Comparison of ENCODE assay signal across 1 cellular context in the genomic region with DNA sequence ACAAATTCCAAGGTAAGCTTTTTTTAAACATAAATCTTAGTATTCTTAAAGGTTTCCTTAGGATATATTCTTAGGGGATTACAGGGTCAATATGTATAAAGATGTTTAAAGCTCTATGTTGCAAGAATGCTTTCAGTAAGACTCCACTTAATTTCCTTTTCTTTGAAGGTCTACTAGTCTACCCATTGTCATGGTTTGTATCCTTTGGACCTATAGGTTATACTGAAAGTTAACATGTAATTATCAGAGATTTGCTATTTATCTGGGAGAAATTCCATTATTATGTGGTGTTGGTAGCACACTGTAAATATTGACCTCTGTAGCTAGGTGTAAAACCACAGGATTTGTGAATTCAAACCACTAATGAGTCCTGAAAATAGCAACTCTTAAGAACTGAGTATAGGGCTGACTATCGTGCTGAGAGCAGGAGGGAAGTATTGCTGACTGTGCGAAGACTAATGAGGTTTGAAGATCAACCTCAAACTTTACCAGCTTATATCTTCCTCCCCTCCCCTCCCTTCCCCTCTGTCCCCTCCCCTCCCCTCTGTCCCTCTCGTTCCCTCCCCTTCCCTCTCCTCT.
TF ChIP-seq lines count a peak whose summit lies in the region.

No MANE protein-coding gene starts in this region.

TF ChIP-seq in GM23338, 12 proteins besides CTCF, POLR2A, EP300 and RAD21 (continued from another document):
- TF ChIP-seq, protein P1, sequence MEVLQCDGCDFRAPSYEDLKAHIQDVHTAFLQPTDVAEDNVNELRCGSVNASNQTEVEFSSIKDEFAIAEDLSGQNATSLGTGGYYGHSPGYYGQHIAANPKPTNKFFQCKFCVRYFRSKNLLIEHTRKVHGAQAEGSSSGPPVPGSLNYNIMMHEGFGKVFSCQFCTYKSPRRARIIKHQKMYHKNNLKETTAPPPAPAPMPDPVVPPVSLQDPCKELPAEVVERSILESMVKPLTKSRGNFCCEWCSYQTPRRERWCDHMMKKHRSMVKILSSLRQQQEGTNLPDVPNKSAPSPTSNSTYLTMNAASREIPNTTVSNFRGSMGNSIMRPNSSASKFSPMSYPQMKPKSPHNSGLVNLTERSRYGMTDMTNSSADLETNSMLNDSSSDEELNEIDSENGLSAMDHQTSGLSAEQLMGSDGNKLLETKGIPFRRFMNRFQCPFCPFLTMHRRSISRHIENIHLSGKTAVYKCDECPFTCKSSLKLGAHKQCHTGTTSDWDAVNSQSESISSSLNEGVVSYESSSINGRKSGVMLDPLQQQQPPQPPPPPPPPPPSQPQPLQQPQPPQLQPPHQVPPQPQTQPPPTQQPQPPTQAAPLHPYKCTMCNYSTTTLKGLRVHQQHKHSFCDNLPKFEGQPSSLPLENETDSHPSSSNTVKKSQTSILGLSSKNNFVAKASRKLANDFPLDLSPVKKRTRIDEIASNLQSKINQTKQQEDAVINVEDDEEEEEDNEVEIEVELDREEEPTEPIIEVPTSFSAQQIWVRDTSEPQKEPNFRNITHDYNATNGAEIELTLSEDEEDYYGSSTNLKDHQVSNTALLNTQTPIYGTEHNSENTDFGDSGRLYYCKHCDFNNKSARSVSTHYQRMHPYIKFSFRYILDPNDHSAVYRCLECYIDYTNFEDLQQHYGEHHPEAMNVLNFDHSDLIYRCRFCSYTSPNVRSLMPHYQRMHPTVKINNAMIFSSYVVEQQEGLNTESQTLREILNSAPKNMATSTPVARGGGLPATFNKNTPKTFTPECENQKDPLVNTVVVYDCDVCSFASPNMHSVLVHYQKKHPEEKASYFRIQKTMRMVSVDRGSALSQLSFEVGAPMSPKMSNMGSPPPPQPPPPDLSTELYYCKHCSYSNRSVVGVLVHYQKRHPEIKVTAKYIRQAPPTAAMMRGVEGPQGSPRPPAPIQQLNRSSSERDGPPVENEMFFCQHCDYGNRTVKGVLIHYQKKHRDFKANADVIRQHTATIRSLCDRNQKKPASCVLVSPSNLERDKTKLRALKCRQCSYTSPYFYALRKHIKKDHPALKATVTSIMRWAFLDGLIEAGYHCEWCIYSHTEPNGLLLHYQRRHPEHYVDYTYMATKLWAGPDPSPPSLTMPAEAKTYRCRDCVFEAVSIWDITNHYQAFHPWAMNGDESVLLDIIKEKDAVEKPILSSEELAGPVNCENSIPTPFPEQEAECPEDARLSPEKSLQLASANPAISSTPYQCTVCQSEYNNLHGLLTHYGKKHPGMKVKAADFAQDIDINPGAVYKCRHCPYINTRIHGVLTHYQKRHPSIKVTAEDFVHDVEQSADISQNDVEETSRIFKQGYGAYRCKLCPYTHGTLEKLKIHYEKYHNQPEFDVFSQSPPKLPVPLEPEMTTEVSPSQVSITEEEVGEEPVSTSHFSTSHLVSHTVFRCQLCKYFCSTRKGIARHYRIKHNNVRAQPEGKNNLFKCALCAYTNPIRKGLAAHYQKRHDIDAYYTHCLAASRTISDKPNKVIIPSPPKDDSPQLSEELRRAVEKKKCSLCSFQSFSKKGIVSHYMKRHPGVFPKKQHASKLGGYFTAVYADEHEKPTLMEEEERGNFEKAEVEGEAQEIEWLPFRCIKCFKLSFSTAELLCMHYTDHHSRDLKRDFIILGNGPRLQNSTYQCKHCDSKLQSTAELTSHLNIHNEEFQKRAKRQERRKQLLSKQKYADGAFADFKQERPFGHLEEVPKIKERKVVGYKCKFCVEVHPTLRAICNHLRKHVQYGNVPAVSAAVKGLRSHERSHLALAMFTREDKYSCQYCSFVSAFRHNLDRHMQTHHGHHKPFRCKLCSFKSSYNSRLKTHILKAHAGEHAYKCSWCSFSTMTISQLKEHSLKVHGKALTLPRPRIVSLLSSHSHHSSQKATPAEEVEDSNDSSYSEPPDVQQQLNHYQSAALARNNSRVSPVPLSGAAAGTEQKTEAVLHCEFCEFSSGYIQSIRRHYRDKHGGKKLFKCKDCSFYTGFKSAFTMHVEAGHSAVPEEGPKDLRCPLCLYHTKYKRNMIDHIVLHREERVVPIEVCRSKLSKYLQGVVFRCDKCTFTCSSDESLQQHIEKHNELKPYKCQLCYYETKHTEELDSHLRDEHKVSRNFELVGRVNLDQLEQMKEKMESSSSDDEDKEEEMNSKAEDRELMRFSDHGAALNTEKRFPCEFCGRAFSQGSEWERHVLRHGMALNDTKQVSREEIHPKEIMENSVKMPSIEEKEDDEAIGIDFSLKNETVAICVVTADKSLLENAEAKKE (CRISPR knock-in tag; IDR thresholded peaks at IDR 0.05) = no peak
- TF ChIP-seq, protein P2, sequence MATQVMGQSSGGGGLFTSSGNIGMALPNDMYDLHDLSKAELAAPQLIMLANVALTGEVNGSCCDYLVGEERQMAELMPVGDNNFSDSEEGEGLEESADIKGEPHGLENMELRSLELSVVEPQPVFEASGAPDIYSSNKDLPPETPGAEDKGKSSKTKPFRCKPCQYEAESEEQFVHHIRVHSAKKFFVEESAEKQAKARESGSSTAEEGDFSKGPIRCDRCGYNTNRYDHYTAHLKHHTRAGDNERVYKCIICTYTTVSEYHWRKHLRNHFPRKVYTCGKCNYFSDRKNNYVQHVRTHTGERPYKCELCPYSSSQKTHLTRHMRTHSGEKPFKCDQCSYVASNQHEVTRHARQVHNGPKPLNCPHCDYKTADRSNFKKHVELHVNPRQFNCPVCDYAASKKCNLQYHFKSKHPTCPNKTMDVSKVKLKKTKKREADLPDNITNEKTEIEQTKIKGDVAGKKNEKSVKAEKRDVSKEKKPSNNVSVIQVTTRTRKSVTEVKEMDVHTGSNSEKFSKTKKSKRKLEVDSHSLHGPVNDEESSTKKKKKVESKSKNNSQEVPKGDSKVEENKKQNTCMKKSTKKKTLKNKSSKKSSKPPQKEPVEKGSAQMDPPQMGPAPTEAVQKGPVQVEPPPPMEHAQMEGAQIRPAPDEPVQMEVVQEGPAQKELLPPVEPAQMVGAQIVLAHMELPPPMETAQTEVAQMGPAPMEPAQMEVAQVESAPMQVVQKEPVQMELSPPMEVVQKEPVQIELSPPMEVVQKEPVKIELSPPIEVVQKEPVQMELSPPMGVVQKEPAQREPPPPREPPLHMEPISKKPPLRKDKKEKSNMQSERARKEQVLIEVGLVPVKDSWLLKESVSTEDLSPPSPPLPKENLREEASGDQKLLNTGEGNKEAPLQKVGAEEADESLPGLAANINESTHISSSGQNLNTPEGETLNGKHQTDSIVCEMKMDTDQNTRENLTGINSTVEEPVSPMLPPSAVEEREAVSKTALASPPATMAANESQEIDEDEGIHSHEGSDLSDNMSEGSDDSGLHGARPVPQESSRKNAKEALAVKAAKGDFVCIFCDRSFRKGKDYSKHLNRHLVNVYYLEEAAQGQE (IDR thresholded peaks at IDR 0.05; ENCODE audit: unreplicated experiment) = no peak
